ENCODE assay signal across 2 cellular contexts in the genomic region with DNA sequence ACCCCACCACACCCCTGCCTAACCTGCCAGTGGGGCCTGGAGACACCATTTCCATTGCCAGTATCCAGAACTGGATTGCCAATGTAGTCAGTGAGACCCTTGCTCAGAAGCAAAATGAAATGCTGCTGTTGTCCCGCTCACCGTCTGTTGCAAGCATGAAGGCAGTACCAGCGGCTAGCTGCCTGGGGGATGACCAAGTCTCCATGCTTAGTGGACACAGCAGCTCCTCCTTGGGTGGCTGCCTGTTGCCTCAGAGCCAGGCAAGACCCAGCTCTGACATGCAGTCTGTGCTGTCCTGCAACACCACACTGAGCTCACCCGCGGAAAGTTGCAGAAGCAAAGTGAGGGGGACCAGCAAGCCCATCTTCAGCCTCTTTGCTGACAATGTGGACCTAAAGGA.
TF ChIP-seq lines count a peak whose summit lies in the region.

No MANE protein-coding gene starts in this region.

TF ChIP-seq in IMR-90, 13 proteins besides CTCF, POLR2A, EP300 and RAD21:
- TF ChIP-seq BHLHE40 (IDR thresholded peaks at IDR 0.05; ENCODE audit: low read depth, low read length) (no peak), CEBPB (IDR thresholded peaks at IDR 0.05; ENCODE audit: low read depth, low read length) (no peak), MAFK (IDR thresholded peaks at IDR 0.05; ENCODE audit: low read depth, low read length) (no peak), MAZ (IDR thresholded peaks at IDR 0.05; ENCODE audit: borderline replicate concordance, low read depth, low read length) (no peak), RCOR1 (IDR thresholded peaks at IDR 0.05; ENCODE audit: insufficient replicate concordance, low read length) (no peak), CHD1 (IDR thresholded peaks at IDR 0.05; ENCODE audit: low read depth, low read length) (no peak), FOS (IDR thresholded peaks at IDR 0.05; ENCODE audit: low read depth, low read length) (no peak), RFX5 (IDR thresholded peaks at IDR 0.05; ENCODE audit: low read depth, low read length) (no peak), NFE2L2 (IDR thresholded peaks at IDR 0.05; ENCODE audit: low read depth, low read length) (no peak), SMC3 (IDR thresholded peaks at IDR 0.05; ENCODE audit: low read depth, low read length) (no peak), MXI1 (IDR thresholded peaks at IDR 0.05; ENCODE audit: borderline replicate concordance, low read depth, low read length) (no peak)
- TF ChIP-seq, protein P1, sequence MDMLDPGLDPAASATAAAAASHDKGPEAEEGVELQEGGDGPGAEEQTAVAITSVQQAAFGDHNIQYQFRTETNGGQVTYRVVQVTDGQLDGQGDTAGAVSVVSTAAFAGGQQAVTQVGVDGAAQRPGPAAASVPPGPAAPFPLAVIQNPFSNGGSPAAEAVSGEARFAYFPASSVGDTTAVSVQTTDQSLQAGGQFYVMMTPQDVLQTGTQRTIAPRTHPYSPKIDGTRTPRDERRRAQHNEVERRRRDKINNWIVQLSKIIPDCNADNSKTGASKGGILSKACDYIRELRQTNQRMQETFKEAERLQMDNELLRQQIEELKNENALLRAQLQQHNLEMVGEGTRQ (IDR thresholded peaks at IDR 0.05; ENCODE audit: low read depth, low read length): no peak
- TF ChIP-seq, protein P2, sequence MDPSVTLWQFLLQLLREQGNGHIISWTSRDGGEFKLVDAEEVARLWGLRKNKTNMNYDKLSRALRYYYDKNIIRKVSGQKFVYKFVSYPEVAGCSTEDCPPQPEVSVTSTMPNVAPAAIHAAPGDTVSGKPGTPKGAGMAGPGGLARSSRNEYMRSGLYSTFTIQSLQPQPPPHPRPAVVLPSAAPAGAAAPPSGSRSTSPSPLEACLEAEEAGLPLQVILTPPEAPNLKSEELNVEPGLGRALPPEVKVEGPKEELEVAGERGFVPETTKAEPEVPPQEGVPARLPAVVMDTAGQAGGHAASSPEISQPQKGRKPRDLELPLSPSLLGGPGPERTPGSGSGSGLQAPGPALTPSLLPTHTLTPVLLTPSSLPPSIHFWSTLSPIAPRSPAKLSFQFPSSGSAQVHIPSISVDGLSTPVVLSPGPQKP (IDR thresholded peaks at IDR 0.05; ENCODE audit: borderline replicate concordance, low read depth, low read length): no peak
TF ChIP-seq in IMR-90: peak in this region for 0.

TF ChIP-seq in H1, 55 proteins besides CTCF, POLR2A, EP300 and RAD21:
- TF ChIP-seq CBX8 (IDR thresholded peaks at IDR 0.05; ENCODE audit: borderline replicate concordance, low read depth, low read length): no peak
- no peak for TF ChIP-seq SUZ12 (IDR thresholded peaks at IDR 0.05; ENCODE audit: low read length)
- no peak for TF ChIP-seq HDAC2 (IDR thresholded peaks at IDR 0.05; ENCODE audit: borderline replicate concordance in 1 of 2, low read depth in 2 of 2, low read length in 2 of 2)
- no peak for TF ChIP-seq KDM4A (IDR thresholded peaks at IDR 0.05; ENCODE audit: low read depth, low read length, severe bottlenecking)
- TF ChIP-seq CHD1 (IDR thresholded peaks at IDR 0.05; ENCODE audit: low read depth, low read length): no peak
- no peak for TF ChIP-seq TAF7 (optimal IDR thresholded peaks at IDR 0.05; ENCODE audit: borderline replicate concordance, low read depth, low read length)
- TF ChIP-seq PHF8 (conservative IDR thresholded peaks at IDR 0.05; ENCODE audit: low read depth, low read length): no peak
- TF ChIP-seq KDM5A (IDR thresholded peaks at IDR 0.05; ENCODE audit: low read length): no peak
- TF ChIP-seq CBX5 (IDR thresholded peaks at IDR 0.05; ENCODE audit: low read depth, low read length): no peak
- no peak for TF ChIP-seq JUND (IDR thresholded peaks at IDR 0.05; ENCODE audit: low read length)
- TF ChIP-seq SIRT6 (IDR thresholded peaks at IDR 0.05; ENCODE audit: low read length): no peak
- TF ChIP-seq, protein P3, sequence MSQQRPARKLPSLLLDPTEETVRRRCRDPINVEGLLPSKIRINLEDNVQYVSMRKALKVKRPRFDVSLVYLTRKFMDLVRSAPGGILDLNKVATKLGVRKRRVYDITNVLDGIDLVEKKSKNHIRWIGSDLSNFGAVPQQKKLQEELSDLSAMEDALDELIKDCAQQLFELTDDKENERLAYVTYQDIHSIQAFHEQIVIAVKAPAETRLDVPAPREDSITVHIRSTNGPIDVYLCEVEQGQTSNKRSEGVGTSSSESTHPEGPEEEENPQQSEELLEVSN (IDR thresholded peaks at IDR 0.05): no peak
- no peak for TF ChIP-seq RNF2 (IDR thresholded peaks at IDR 0.05; ENCODE audit: borderline replicate concordance, low read depth, low read length, missing control alignments, poor library complexity, severe bottlenecking)
- TF ChIP-seq, protein P4, sequence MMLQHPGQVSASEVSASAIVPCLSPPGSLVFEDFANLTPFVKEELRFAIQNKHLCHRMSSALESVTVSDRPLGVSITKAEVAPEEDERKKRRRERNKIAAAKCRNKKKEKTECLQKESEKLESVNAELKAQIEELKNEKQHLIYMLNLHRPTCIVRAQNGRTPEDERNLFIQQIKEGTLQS (IDR thresholded peaks at IDR 0.05; ENCODE audit: insufficient read depth, low read depth, low read length): no peak
- TF ChIP-seq EGR1 (IDR thresholded peaks at IDR 0.05; ENCODE audit: borderline replicate concordance, low read depth, low read length): no peak
- TF ChIP-seq KDM1A (IDR thresholded peaks at IDR 0.05; ENCODE audit: borderline replicate concordance, low read length): no peak
- TF ChIP-seq MAFK (IDR thresholded peaks at IDR 0.05; ENCODE audit: low read depth, low read length): no peak
- TF ChIP-seq SP2 (IDR thresholded peaks at IDR 0.05; ENCODE audit: low read length): no peak
TF ChIP-seq in H1: peak in this region for 0.
